Comparison of ENCODE assay signal across 25 cellular contexts in the genomic region with DNA sequence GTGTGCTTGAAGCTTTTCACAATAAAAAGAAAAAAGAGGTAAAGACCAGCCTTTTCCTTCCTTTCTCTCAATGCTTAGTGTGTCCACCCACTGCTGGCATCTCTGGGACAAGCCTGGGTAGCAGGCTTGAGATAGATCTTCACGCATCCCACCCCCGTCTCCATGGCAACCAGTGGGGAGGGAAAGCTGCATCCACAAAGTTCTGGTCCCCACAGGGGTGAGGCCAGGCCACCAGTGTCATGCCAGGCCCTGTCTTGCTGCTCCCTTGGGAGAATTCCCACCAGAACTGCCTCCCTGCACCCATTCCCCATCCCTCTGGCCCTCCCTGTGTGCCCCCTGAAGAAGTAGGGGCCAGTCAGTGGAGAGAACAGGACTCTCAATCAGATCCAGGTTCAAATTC.
"Had no signal": no experiment of that assay in that cellular context is flagged by ENCODE, and none has a peak within 500 bp of the region (broad histone marks: within the 10 kb centered on the region; RNA-seq: fewer than 3 reads in every experiment).

No MANE protein-coding gene starts in this region.

- ATAC-seq: foreskin keratinocyte; sciatic nerve; stimulated activated memory B cell treated with anti-CD40 and anti-IgM and Interleukin-4, amounts not matched to agents 10 μg/mL and 1 μg/mL and 100 μg/mL, for 72 hours; upper lobe of right lung had no signal

- H3K9ac ChIP-seq: parathyroid adenoma had no signal

- H3K4me3 ChIP-seq: colonic mucosa, hepatocyte, psoas muscle, spleen, testis, tibial nerve, upper lobe of right lung, vagina had no signal

- H2AFZ ChIP-seq: hepatocyte, parathyroid adenoma had no signal

- H3K4me1 Mint-ChIP-seq: endodermal cell; natural killer cell; stimulated activated memory B cell treated with anti-CD40 and anti-IgM and Interleukin-4, amounts not matched to agents 10 μg/mL and 1 μg/mL and 100 μg/mL, for 72 hours had no signal

- H3K9me3 ChIP-seq: colonic mucosa, psoas muscle, testis, upper lobe of right lung, vagina had no signal

- DNase-seq: colonic mucosa; dermis blood vessel endothelial cell; effector CD4-positive, alpha-beta T cell; endodermal cell; erythroblast; foreskin keratinocyte; mammary epithelial cell; natural killer cell; occipital lobe; psoas muscle; retina; spleen; stimulated activated CD4-positive, alpha-beta T cell treated with anti-CD3 and anti-CD28 coated beads, Interleukin-15, amount 100 ng/mL, for 24 hours; stimulated activated CD4-positive, alpha-beta T cell treated with anti-CD3 and anti-CD28 coated beads, Interleukin-1b, Interleukin-23, amount 100 ng/mL, for 48 hours; stimulated activated CD4-positive, alpha-beta T cell treated with anti-CD3 and anti-CD28 coated beads, Interleukin-4, amount 100 ng/mL, for 24 hours; testis; upper lobe of right lung had no signal

- FAIRE-seq: endothelial cell of umbilical vein had no signal

- H3K9me3 Mint-ChIP-seq: natural killer cell; stimulated activated naive CD8-positive, alpha-beta T cell treated with anti-CD3 and anti-CD28 coated beads, Interleukin-15, Interleukin-2, amounts not matched to agents 100 ng/mL and 50 ng/mL, for 24 hours had no signal

- H3K27ac ChIP-seq: colonic mucosa, foreskin keratinocyte, hepatocyte, parathyroid adenoma, psoas muscle, spleen, testis, tibial nerve, upper lobe of right lung, vagina had no signal

- H3K36me3 ChIP-seq: colonic mucosa, spleen, upper lobe of right lung had no signal

- H3K27ac Mint-ChIP-seq: endodermal cell; natural killer cell; stimulated activated memory B cell treated with anti-CD40 and anti-IgM and Interleukin-4, amounts not matched to agents 10 μg/mL and 1 μg/mL and 100 μg/mL, for 72 hours; stimulated activated naive CD8-positive, alpha-beta T cell treated with anti-CD3 and anti-CD28 coated beads, Interleukin-15, Interleukin-2, amounts not matched to agents 100 ng/mL and 50 ng/mL, for 24 hours had no signal

- H3K4me1 ChIP-seq: colonic mucosa, parathyroid adenoma, spleen, upper lobe of right lung had no signal

- H3K4me2 ChIP-seq: hepatocyte had no signal

- H3K79me2 ChIP-seq: hepatocyte, parathyroid adenoma had no signal

- H3K4me3 Mint-ChIP-seq: endodermal cell; natural killer cell; stimulated activated memory B cell treated with anti-CD40 and anti-IgM and Interleukin-4, amounts not matched to agents 10 μg/mL and 1 μg/mL and 100 μg/mL, for 72 hours; stimulated activated naive CD8-positive, alpha-beta T cell treated with anti-CD3 and anti-CD28 coated beads, Interleukin-15, Interleukin-2, amounts not matched to agents 100 ng/mL and 50 ng/mL, for 24 hours had no signal

- H3K27me3 Mint-ChIP-seq: stimulated activated memory B cell treated with anti-CD40 and anti-IgM and Interleukin-4, amounts not matched to agents 10 μg/mL and 1 μg/mL and 100 μg/mL, for 72 hours; stimulated activated naive CD8-positive, alpha-beta T cell treated with anti-CD3 and anti-CD28 coated beads, Interleukin-15, Interleukin-2, amounts not matched to agents 100 ng/mL and 50 ng/mL, for 24 hours had no signal

- H3K27me3 ChIP-seq: colonic mucosa, foreskin keratinocyte, hepatocyte, spleen, testis, tibial nerve, upper lobe of right lung, vagina had no signal

- H3K36me3 Mint-ChIP-seq: natural killer cell; stimulated activated memory B cell treated with anti-CD40 and anti-IgM and Interleukin-4, amounts not matched to agents 10 μg/mL and 1 μg/mL and 100 μg/mL, for 72 hours had no signal
